In the genomic region with DNA sequence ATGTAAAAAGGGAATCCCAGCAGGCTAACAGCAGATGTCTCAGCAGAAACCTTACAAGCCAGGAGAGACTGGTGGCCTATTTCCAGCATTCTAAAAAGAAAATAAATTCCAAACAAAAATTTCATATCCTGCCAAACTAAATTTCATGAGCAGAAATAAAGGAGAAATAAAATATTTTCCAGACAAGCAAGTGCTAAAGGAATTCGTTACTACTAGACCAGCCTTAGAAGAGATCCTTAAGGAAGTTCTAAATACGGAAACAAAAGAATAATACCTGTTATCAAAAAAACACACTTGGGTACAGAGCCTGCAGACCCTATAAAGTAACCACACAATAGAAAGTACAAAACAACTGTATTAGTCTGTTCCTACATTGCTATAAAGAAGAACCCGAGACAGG, we compare ENCODE assay signal across 23 cellular contexts. TPM values are rescaled to one million over a fixed set of nuclear protein-coding genes. Genes with fewer than 3 reads are reported as not detected.
DNase-seq lines count a peak whose midpoint lies in the region; ATAC-seq and TF ChIP-seq lines count a peak whose summit lies in the region.
"Had no signal": no experiment of that assay in that cellular context is flagged by ENCODE, and none has a peak within 500 bp of the region (broad histone marks: within the 10 kb centered on the region; RNA-seq: fewer than 3 reads in every experiment).

No MANE protein-coding gene starts in this region.

- peaks cover 31% of the 10 kb centered on the region for H3K36me3 Mint-ChIP-seq in endodermal cell (ENCODE audit: low read depth)

- H3K9ac ChIP-seq in endodermal cell (ENCODE audit: extremely low read depth, low read length, poor library complexity, severe bottlenecking), result no peak overlapping the region

- H3K4me3 ChIP-seq in endodermal cell (ENCODE audit: low read length), result no peak overlapping the region
- H3K4me3 ChIP-seq: SJCRH30 had no signal

- H3K4me1 Mint-ChIP-seq in endodermal cell, result peaks cover 6% of the 10 kb centered on the region

- peaks cover 34% of the 10 kb centered on the region for H3K36me3 ChIP-seq in endodermal cell (ENCODE audit: control insufficient read depth, insufficient read depth, low read length)
- H3K36me3 ChIP-seq: SJCRH30 had no signal

- H3K4me3 Mint-ChIP-seq in endodermal cell, result no peak overlapping the region

- H3K27ac ChIP-seq in endodermal cell (ENCODE audit: low read depth, low read length), result no peak overlapping the region
- H3K27ac ChIP-seq: HL-60, SJCRH30 had no signal

- H3K27ac Mint-ChIP-seq in endodermal cell, result peak overlapping the region; percentile 6

- in situ Hi-C loops in G401 (cut with HindIII; ENCODE audit: low sequenced_read_pairs), result no loop called here
- in situ Hi-C loops in KBM-7 (cut with MboI; ENCODE audit: low pct_unique_long_range_greater_than_20kb, low sequenced_read_pairs), result no loop called here

- DNase-seq in G401 (ENCODE audit: low spot score) (peak; percentile 7), KBM-7 (peak; percentile 18), endodermal cell (no peak), myocyte (ENCODE audit: low read depth) (peak; percentile 13), hepatic stellate cell (ENCODE audit: low spot score) (no peak)
- DNase-seq: Calu3, DMS79 treated with DMSO at 0.1 percent for 48 hours, H7, Karpas-422, NCI-H1092 treated with DMSO at 0.1 percent for 48 hours, NCI-H1436, NCI-H187, NCI-H2081 treated with DMSO at 0.1 percent for 48 hours, NCI-H524, NCI-H748 treated with DMSO at 0.1 percent for 48 hours, PC-3, SJCRH30 had no signal

- H3K9me3 ChIP-seq in endodermal cell (ENCODE audit: control insufficient read depth, low read length), result peaks cover 12% of the 10 kb centered on the region

- no peaks in the 10 kb centered on the region for H3K4me1 ChIP-seq in endodermal cell (ENCODE audit: control insufficient read depth, insufficient read depth, low read length)
- H3K4me1 ChIP-seq: SJCRH30 had no signal

- ATAC-seq in HG02970 (IDR thresholded peaks at IDR 0.05; ENCODE audit: low FRiP score, unreplicated experiment) (no peak), GM21717 (IDR thresholded peaks at IDR 0.05; ENCODE audit: unreplicated experiment) (no peak)
- ATAC-seq: PC-3, Right ventricle myocardium inferior, SK-N-SH treated with all-trans-retinoic acid at 6 μM for 48 hours had no signal

- H3K9me3 Mint-ChIP-seq in endodermal cell, result peaks cover 11% of the 10 kb centered on the region

- no peaks in the 10 kb centered on the region for H3K27me3 Mint-ChIP-seq in endodermal cell (ENCODE audit: insufficient read depth)

- H3K27me3 ChIP-seq in endodermal cell (ENCODE audit: control insufficient read depth, insufficient read depth, low read length, poor library complexity, severe bottlenecking), result no peaks in the 10 kb centered on the region
- H3K27me3 ChIP-seq: SJCRH30 had no signal

- no peak for TF ChIP-seq CTCF in endodermal cell (conservative IDR thresholded peaks at IDR 0.05)

- WGBS in endodermal cell (ENCODE audit: insufficient coverage in 1 of 2, insufficient read length in 1 of 2), 2 experiments, result 83 to 100% methylated on average over 1 to 3 of the region's 3 CpGs

RNA-seq across cellular contexts. Expression of gene HDGFL3, which starts 41.4 kb away (rescaled TPM):
- 31.3 and 67.3 TPM in 2 replicates for total RNA-seq in G401 (2014; rRNA removed; shearing (Covaris generic))
- total RNA-seq in endodermal cell (100 to 1,000 TPM; 123 TPM), myocyte (40.9 and 43.3 TPM in 2 replicates)
- 63.1 TPM for polyA plus RNA-seq in endodermal cell (2013, experiment 1 of 2)
- polyA plus RNA-seq in endodermal cell (2013, experiment 2 of 2), result 68.3 TPM
- 38.1 TPM for polyA plus RNA-seq in myocyte (2012)

RNA-seq across cellular contexts. Expression of gene TM6SF1, which starts 58.8 kb away (rescaled TPM):
- not detected in 2 replicates for total RNA-seq in G401 (2014; rRNA removed; shearing (Covaris generic))
- total RNA-seq in endodermal cell (1 to 10 TPM; 1.2 to 1.9 TPM), myocyte (0.48 TPM in 1 of 2 replicates, not detected in the other)
- polyA plus RNA-seq in endodermal cell (2013, experiment 1 of 2), result 0.39 TPM
- polyA plus RNA-seq in endodermal cell (2013, experiment 2 of 2), result 0.29 TPM
- polyA plus RNA-seq in myocyte (2012), result 0.28 TPM
- total RNA-seq: A172, Calu3, PC-3 had no signal

Comparison
In these comparisons a context has a peak if more than half of its experiments do, and no peak if none do; other contexts are left out.
1. DNase-seq: peak in G401 (single experiment), KBM-7 (single experiment) and myocyte (single experiment); none in endodermal cell (single experiment) and hepatic stellate cell (single experiment).